19 cellular contexts compared by ENCODE assay signal in the genomic region with DNA sequence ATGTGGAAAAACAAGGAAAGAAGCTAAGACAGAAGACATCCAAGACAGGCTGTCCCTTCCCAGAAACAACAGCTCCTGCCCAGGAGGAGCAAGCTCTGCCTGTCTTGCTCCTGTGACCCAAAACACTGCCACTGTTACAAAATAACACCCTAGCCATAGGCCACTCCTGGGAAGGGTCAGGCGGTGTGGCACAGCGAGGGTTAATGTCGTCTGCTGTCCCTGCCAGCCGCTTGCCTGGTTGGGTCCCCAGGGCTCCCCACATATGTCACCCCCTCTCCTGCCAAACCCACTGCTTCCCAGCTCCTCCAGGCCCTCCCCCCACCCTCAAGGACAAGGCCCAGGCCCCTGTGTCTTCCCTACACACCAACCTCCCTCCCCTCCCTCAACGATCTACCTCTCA. TPM values are rescaled to one million over a fixed set of nuclear protein-coding genes. Genes with fewer than 3 reads are reported as not detected.
DNase-seq lines count a peak whose midpoint lies in the region; ATAC-seq and TF ChIP-seq lines count a peak whose summit lies in the region.
"Had no signal": no experiment of that assay in that cellular context is flagged by ENCODE, and none has a peak within 500 bp of the region (broad histone marks: within the 10 kb centered on the region; RNA-seq: fewer than 3 reads in every experiment).

No MANE protein-coding gene starts in this region.

- no peaks in the 10 kb centered on the region for H3K9me3 ChIP-seq in A673 (ENCODE audit: low read depth, low read length, poor library complexity, severe bottlenecking)
- no peaks in the 10 kb centered on the region for H3K9me3 ChIP-seq in Caco-2
- no peaks in the 10 kb centered on the region for H3K9me3 ChIP-seq in NT2/D1 (ENCODE audit: insufficient read depth, low read length)
- H3K9me3 ChIP-seq in iPS-18a (ENCODE audit: control insufficient read depth, low read depth, low read length): no peaks in the 10 kb centered on the region
- no peaks in the 10 kb centered on the region for H3K9me3 ChIP-seq in gastroesophageal sphincter

- intact Hi-C loops in A673 (cut with micrococcal nuclease; ENCODE audit: unreplicated experiment): no loop called here
- intact Hi-C loops in Caco-2 (cut with micrococcal nuclease; ENCODE audit: unreplicated experiment): no loop called here

- CTCF ChIA-PET in A673 (lab: Charles Lee) (no interaction called here), Caco-2 (lab: Charles Lee) (interaction anchor here (1.1 kb wide), 1 partner anchor 14 kb away, joined by 3 read pairs; no protein-coding TSS in a partner anchor)

- POLR2A ChIA-PET in A673 (lab: Charles Lee; ENCODE audit: low non-redundant PET) (no interaction called here), Caco-2 (lab: Charles Lee) (no interaction called here)

- H3K27ac ChIP-seq in A673 (ENCODE audit: low read depth, low read length, poor library complexity, severe bottlenecking) (peak overlapping the region; percentile 27), iPS-18a (ENCODE audit: low read length) (no peak overlapping the region), gastroesophageal sphincter (no peak overlapping the region)

- H3K27me3 Mint-ChIP-seq in Caco-2 (ENCODE audit: insufficient read depth, unreplicated experiment): peaks cover 4% of the 10 kb centered on the region

- peaks cover 21% of the 10 kb centered on the region for H3K36me3 Mint-ChIP-seq in Caco-2 (ENCODE audit: insufficient read depth, unreplicated experiment)

- H3K9ac ChIP-seq in NT2/D1 (ENCODE audit: insufficient read length, low read depth) (peak overlapping the region; percentile 61), iPS-18a (ENCODE audit: low read length) (peak overlapping the region; percentile 63)

- no peak overlapping the region for H3K4me3 Mint-ChIP-seq in Caco-2 (ENCODE audit: unreplicated experiment)

- ATAC-seq in gastroesophageal sphincter (no peak), HG03280 (IDR thresholded peaks at IDR 0.05; ENCODE audit: unreplicated experiment) (no peak)
- ATAC-seq: Right ventricle myocardium inferior had no signal

- H3K27me3 ChIP-seq in A673 (replicated peaks; ENCODE audit: insufficient read depth, low read depth, low read length, poor library complexity): no peaks in the 10 kb centered on the region
- H3K27me3 ChIP-seq in Caco-2 (replicated peaks; ENCODE audit: control insufficient read depth, insufficient read depth, low read length): no peaks in the 10 kb centered on the region
- no peaks in the 10 kb centered on the region for H3K27me3 ChIP-seq in NT2/D1 (ENCODE audit: insufficient read depth, insufficient read length)
- no peaks in the 10 kb centered on the region for H3K27me3 ChIP-seq in iPS-18a (ENCODE audit: control insufficient read depth, insufficient read depth, low read length)
- peaks cover 19% of the 10 kb centered on the region for H3K27me3 ChIP-seq in gastroesophageal sphincter

- H3K4me1 ChIP-seq in A673 (ENCODE audit: insufficient read depth, low read length, poor library complexity, severe bottlenecking) (peaks cover 16% of the 10 kb centered on the region), Caco-2 (peaks cover 5% of the 10 kb centered on the region; the same call in 1 of the 2 replicates), NT2/D1 (ENCODE audit: insufficient read depth, insufficient read length) (peaks cover 23% of the 10 kb centered on the region), iPS-18a (ENCODE audit: control insufficient read depth, low read depth, low read length) (peaks cover 19% of the 10 kb centered on the region), gastroesophageal sphincter (no peaks in the 10 kb centered on the region)

- H3K36me3 ChIP-seq in A673 (ENCODE audit: insufficient read depth, low read length, poor library complexity, severe bottlenecking) (peaks cover under 1% of the 10 kb centered on the region), Caco-2 (ENCODE audit: control insufficient read depth, insufficient read depth, low read length) (no peaks in the 10 kb centered on the region), NT2/D1 (ENCODE audit: insufficient read depth, insufficient read length, low read length) (peaks cover 32% of the 10 kb centered on the region), iPS-18a (ENCODE audit: control insufficient read depth, low read depth, low read length) (peaks cover 22% of the 10 kb centered on the region), gastroesophageal sphincter (peaks cover 0 to 30% of the 10 kb centered on the region in 2 donors)

- no peaks in the 10 kb centered on the region for H3K9me3 Mint-ChIP-seq in Caco-2 (ENCODE audit: unreplicated experiment)

- peak overlapping the region; percentile 88 for H3K27ac Mint-ChIP-seq in Caco-2 (ENCODE audit: unreplicated experiment)

- DNase-seq in A673 (ENCODE audit: low spot score) (no peak), Caco-2 (no peak), NT2/D1 (ENCODE audit: low read depth, low spot score) (no peak), NCI-H1694 (lab: John Stamatoyannopoulos, UW) (no peak), SKM-1 (lab: John Stamatoyannopoulos, UW; ENCODE audit: unreplicated experiment) (no peak)
- DNase-seq: activated CD4-positive, alpha-beta T cell treated with anti-CD3 and anti-CD28 coated beads, Interleukin-2, amount 50 U/mL, for 48 hours; activated gamma-delta T cell; DMS79 treated with DMSO at 0.1 percent for 48 hours; HCEC 1CT; Kasumi-1; kidney; NCI-H1694 treated with DMSO at 0.1 percent for 48 hours; NCI-H774; posterior cingulate gyrus had no signal

- H3K4me1 Mint-ChIP-seq in Caco-2 (ENCODE audit: low read depth, unreplicated experiment): peaks cover 10% of the 10 kb centered on the region

- 0 to 10% methylated on average over 1 to 2 of the region's 5 CpGs for WGBS in gastroesophageal sphincter (ENCODE audit: low coverage in 1 of 2), 2 donors

- no peak for TF ChIP-seq CTCF in A673 (conservative IDR thresholded peaks at IDR 0.05; ENCODE audit: low read depth, low read length)
- no peak for TF ChIP-seq CTCF in Caco-2 (IDR thresholded peaks at IDR 0.05; ENCODE audit: insufficient read depth in 1 of 2, low read depth in 1 of 2, low read length in 1 of 2, severe bottlenecking in 1 of 2, unreplicated experiment in 1 of 2)
- TF ChIP-seq CTCF in gastroesophageal sphincter (IDR thresholded peaks at IDR 0.05): no peak

- no TSS peak for BruUV-seq in A673 (replicated peaks; lab: Mats Ljungman, UMichigan)
- BruUV-seq in Caco-2 (replicated peaks; lab: Mats Ljungman, UMichigan): no TSS peak

- H3K4me3 ChIP-seq in A673 (ENCODE audit: low read depth, low read length, poor library complexity, severe bottlenecking) (no peak overlapping the region), Caco-2 (ENCODE audit: low read depth, low read length) (no peak overlapping the region), NT2/D1 (ENCODE audit: insufficient read length, low read depth) (no peak overlapping the region), iPS-18a (ENCODE audit: low read length) (no peak overlapping the region), gastroesophageal sphincter (no peak overlapping the region)
- H3K4me3 ChIP-seq: smooth muscle cell had no signal

- TF ChIP-seq POLR2A in gastroesophageal sphincter (IDR thresholded peaks at IDR 0.05): no peak

- TF ChIP-seq EP300 in gastroesophageal sphincter (IDR thresholded peaks at IDR 0.05): no peak

RNA-seq across cellular contexts. Expression of gene NHLH1, which starts 3.9 kb away (rescaled TPM):
- 0.43 and 0.55 TPM in 2 replicates for total RNA-seq in A673 (2021)
- total RNA-seq in Caco-2 (2022): 0.28 and 0.36 TPM in 2 replicates
- not detected for total RNA-seq in gastroesophageal sphincter
- total RNA-seq: Right ventricle myocardium inferior, smooth muscle cell had no signal

RNA-seq across cellular contexts. Expression of gene NCSTN, which starts 19.8 kb away (rescaled TPM):
- total RNA-seq in A673 (2021) (58.0 and 64.6 TPM in 2 replicates), Caco-2 (2022) (89.5 and 102 TPM in 2 replicates), gastroesophageal sphincter (10 to 100 TPM; 41.5 to 49.2 (median 47.5) TPM)

RNA-seq across cellular contexts. Expression of gene COPA, which starts 20.0 kb away (rescaled TPM):
- total RNA-seq in A673 (2021): 134 and 166 TPM in 2 replicates
- total RNA-seq in Caco-2 (2022): 153 and 155 TPM in 2 replicates
- total RNA-seq in gastroesophageal sphincter: 100 to 1,000 TPM in 2 of 4 donors, 10 to 100 TPM in 2; 92.3 to 127 (median 111) TPM

RNA-seq across cellular contexts. Expression of gene VANGL2, which starts 37.4 kb away (rescaled TPM):
- total RNA-seq in A673 (2021) (20.9 and 22.7 TPM in 2 replicates), Caco-2 (2022) (3.2 and 3.4 TPM in 2 replicates), gastroesophageal sphincter (1 to 10 TPM in 3 of 4 donors, under 1 TPM in 1; 0.62 to 8.5 (median 4.3) TPM)
